In the genomic region with DNA sequence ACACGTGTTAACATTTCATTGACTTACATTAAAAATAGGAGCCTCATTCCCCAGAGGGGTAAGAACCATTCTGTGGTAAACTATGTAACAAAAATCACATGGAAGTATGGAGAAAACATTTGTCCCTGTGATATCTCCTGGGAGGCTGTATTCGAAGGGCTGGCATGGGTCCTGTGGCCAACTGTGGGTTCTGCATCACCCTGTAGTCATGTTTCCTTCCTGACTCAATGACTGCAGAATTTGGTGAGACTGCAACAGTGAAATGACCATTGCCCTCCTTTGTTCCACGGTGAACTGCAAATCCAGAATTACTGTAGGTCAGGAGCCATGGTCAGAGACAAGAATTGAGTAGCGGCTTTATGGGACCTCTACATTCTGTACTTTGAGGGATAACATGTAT, we compare ENCODE assay signal across 18 cellular contexts.
DNase-seq lines count a peak whose midpoint lies in the region; ATAC-seq and TF ChIP-seq lines count a peak whose summit lies in the region.
"Had no signal": no experiment of that assay in that cellular context is flagged by ENCODE, and none has a peak within 500 bp of the region (broad histone marks: within the 10 kb centered on the region; RNA-seq: fewer than 3 reads in every experiment).

No MANE protein-coding gene starts in this region.

- no peaks in the 10 kb centered on the region for H3K36me3 ChIP-seq in KOPT-K1 (ENCODE audit: insufficient read depth, low read length)
- H3K36me3 ChIP-seq: WERI-Rb-1 had no signal

- H3K4me3 ChIP-seq in astrocyte of the spinal cord (ENCODE audit: low read depth, low read length), result no peak overlapping the region
- H3K4me3 ChIP-seq: GM12878 had no signal

- no peaks in the 10 kb centered on the region for H3K9me3 ChIP-seq in KOPT-K1 (ENCODE audit: insufficient read depth, low read length, poor library complexity, severe bottlenecking)

- DNase-seq in AG08396 (ENCODE audit: low spot score) (peak; percentile 67), astrocyte of the spinal cord (ENCODE audit: low read depth, low spot score) (peak; percentile 81), kidney tubule cell (ENCODE audit: low spot score) (peak; percentile 83), activated T-cell treated with anti-CD3 and anti-CD28 coated beads for 4 hours (no peak), NCI-H1092 treated with DMSO at 0.1 percent for 48 hours (lab: John Stamatoyannopoulos, UW) (no peak), T-helper 9 cell (no peak)
- DNase-seq: activated CD8-positive, alpha-beta memory T cell treated with anti-CD3 and anti-CD28 coated beads, Interleukin-2, amount 10 ng/mL, durations not matched to agents 7 days and 5 days; activated naive CD4-positive, alpha-beta T cell; DMS53; mesendoderm; NCI-H187; NCI-H69; SHP77 treated with DMSO at 0.1 percent for 48 hours; WERI-Rb-1 had no signal

- H3K27ac ChIP-seq in KOPT-K1 (ENCODE audit: low read depth, low read length, poor library complexity, severe bottlenecking), result peak overlapping the region; percentile 41
- H3K27ac ChIP-seq: WERI-Rb-1 had no signal

- ATAC-seq in HG03025 (IDR thresholded peaks at IDR 0.05; ENCODE audit: low FRiP score, unreplicated experiment), result no peak
- ATAC-seq: activated CD8-positive, alpha-beta memory T cell treated with anti-CD3 and anti-CD28 coated beads, Interleukin-2, amount 10 ng/mL, durations not matched to agents 7 days and 5 days; esophagus mucosa; GM12878 had no signal

- no peak for TF ChIP-seq CTCF in astrocyte of the spinal cord (IDR thresholded peaks at IDR 0.05; ENCODE audit: low read depth, low read length)

- in situ Hi-C loops in astrocyte of the spinal cord (cut with HindIII; ENCODE audit: low sequenced_read_pairs), result no loop called here

Comparison
In these comparisons a context has a peak if more than half of its experiments do, and no peak if none do; other contexts are left out.
1. DNase-seq: peak in AG08396 (single experiment), astrocyte of the spinal cord (single experiment) and kidney tubule cell (single experiment); none in activated T-cell treated with anti-CD3 and anti-CD28 coated beads for 4 hours (single experiment), NCI-H1092 treated with DMSO at 0.1 percent for 48 hours (single experiment) and T-helper 9 cell (single experiment).